ENCODE assay signal across 1 cellular context in genomic region chr11:77066229-77067023, GRCh38.
TF ChIP-seq lines count a peak whose summit lies in the region.

CAPN5 (plus strand) TSS chr11:77066971; CDS start chr11:77084887, 17,916 bp downstream.

TF ChIP-seq in K562, 482 proteins besides CTCF, POLR2A, EP300 and RAD21 (continued from another document and continues in another):
- TF ChIP-seq, protein P1, sequence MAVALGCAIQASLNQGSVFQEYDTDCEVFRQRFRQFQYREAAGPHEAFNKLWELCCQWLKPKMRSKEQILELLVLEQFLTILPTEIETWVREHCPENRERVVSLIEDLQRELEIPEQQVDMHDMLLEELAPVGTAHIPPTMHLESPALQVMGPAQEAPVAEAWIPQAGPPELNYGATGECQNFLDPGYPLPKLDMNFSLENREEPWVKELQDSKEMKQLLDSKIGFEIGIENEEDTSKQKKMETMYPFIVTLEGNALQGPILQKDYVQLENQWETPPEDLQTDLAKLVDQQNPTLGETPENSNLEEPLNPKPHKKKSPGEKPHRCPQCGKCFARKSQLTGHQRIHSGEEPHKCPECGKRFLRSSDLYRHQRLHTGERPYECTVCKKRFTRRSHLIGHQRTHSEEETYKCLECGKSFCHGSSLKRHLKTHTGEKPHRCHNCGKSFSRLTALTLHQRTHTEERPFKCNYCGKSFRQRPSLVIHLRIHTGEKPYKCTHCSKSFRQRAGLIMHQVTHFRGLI (CRISPR knock-in tag; IDR thresholded peaks at IDR 0.05) = no peak
- no peak for TF ChIP-seq FOS (IDR thresholded peaks at IDR 0.05; ENCODE audit: extremely low read depth, insufficient read length)
- peak; percentile 69; the same call in 1 of the 2 replicates for TF ChIP-seq ATF7 (IDR thresholded peaks at IDR 0.05)
- peak; percentile 68; the same call in 1 of the 2 replicates for TF ChIP-seq PHF8 (IDR thresholded peaks at IDR 0.05; ENCODE audit: borderline replicate concordance, low read length)
- TF ChIP-seq, protein P2, sequence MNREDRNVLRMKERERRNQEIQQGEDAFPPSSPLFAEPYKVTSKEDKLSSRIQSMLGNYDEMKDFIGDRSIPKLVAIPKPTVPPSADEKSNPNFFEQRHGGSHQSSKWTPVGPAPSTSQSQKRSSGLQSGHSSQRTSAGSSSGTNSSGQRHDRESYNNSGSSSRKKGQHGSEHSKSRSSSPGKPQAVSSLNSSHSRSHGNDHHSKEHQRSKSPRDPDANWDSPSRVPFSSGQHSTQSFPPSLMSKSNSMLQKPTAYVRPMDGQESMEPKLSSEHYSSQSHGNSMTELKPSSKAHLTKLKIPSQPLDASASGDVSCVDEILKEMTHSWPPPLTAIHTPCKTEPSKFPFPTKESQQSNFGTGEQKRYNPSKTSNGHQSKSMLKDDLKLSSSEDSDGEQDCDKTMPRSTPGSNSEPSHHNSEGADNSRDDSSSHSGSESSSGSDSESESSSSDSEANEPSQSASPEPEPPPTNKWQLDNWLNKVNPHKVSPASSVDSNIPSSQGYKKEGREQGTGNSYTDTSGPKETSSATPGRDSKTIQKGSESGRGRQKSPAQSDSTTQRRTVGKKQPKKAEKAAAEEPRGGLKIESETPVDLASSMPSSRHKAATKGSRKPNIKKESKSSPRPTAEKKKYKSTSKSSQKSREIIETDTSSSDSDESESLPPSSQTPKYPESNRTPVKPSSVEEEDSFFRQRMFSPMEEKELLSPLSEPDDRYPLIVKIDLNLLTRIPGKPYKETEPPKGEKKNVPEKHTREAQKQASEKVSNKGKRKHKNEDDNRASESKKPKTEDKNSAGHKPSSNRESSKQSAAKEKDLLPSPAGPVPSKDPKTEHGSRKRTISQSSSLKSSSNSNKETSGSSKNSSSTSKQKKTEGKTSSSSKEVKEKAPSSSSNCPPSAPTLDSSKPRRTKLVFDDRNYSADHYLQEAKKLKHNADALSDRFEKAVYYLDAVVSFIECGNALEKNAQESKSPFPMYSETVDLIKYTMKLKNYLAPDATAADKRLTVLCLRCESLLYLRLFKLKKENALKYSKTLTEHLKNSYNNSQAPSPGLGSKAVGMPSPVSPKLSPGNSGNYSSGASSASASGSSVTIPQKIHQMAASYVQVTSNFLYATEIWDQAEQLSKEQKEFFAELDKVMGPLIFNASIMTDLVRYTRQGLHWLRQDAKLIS (CRISPR knock-in tag; IDR thresholded peaks at IDR 0.05) = no peak
- TF ChIP-seq ZBTB11 (CRISPR knock-in tag; IDR thresholded peaks at IDR 0.05) = 0 out of 6 replicates have a peak, but pooled peaks of 1 of the 3 experiments have one; percentile 4
- TF ChIP-seq RREB1 (CRISPR knock-in tag; IDR thresholded peaks at IDR 0.05) = 0 out of 2 replicates have a peak, but pooled peaks have one; percentile 13
- no peak for TF ChIP-seq RBM15 (IDR thresholded peaks at IDR 0.05; ENCODE audit: insufficient read depth, low read length)
- no peak for TF ChIP-seq ZNF551 (CRISPR knock-in tag; IDR thresholded peaks at IDR 0.05)
- no peak for TF ChIP-seq FOXJ3 (CRISPR knock-in tag; IDR thresholded peaks at IDR 0.05)
- no peak for TF ChIP-seq SP2 (IDR thresholded peaks at IDR 0.05; ENCODE audit: extremely low read depth, low read depth, low read length, poor library complexity, severe bottlenecking)
- no peak for TF ChIP-seq SLC30A9 (CRISPR knock-in tag; IDR thresholded peaks at IDR 0.05)
- no peak for TF ChIP-seq U2AF2 (optimal IDR thresholded peaks at IDR 0.05; ENCODE audit: low read depth, low read length)
- no peak for TF ChIP-seq SIX5 (IDR thresholded peaks at IDR 0.05; ENCODE audit: borderline replicate concordance in 1 of 2, insufficient read depth in 1 of 2, low read depth in 1 of 2, low read length in 2 of 2)
- TF ChIP-seq SMARCA5 (IDR thresholded peaks at IDR 0.05) = no peak
- TF ChIP-seq NFATC3 (IDR thresholded peaks at IDR 0.05) = no peak
- TF ChIP-seq NR1H2 (CRISPR knock-in tag; IDR thresholded peaks at IDR 0.05) = no peak
- no peak for TF ChIP-seq ZNF398 (CRISPR knock-in tag; IDR thresholded peaks at IDR 0.05)
- TF ChIP-seq, protein P3, sequence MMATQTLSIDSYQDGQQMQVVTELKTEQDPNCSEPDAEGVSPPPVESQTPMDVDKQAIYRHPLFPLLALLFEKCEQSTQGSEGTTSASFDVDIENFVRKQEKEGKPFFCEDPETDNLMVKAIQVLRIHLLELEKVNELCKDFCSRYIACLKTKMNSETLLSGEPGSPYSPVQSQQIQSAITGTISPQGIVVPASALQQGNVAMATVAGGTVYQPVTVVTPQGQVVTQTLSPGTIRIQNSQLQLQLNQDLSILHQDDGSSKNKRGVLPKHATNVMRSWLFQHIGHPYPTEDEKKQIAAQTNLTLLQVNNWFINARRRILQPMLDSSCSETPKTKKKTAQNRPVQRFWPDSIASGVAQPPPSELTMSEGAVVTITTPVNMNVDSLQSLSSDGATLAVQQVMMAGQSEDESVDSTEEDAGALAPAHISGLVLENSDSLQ (IDR thresholded peaks at IDR 0.05) = no peak
- TF ChIP-seq, protein P4, sequence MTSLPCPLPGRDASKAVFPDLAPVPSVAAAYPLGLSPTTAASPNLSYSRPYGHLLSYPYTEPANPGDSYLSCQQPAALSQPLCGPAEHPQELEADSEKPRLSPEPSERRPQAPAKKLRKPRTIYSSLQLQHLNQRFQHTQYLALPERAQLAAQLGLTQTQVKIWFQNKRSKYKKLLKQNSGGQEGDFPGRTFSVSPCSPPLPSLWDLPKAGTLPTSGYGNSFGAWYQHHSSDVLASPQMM (CRISPR knock-in tag; IDR thresholded peaks at IDR 0.05) = no peak
- peak; percentile 26 for TF ChIP-seq FUS (optimal IDR thresholded peaks at IDR 0.05; ENCODE audit: low read depth, low read length)
- no peak for TF ChIP-seq BHLHE40 (IDR thresholded peaks at IDR 0.05; ENCODE audit: low read length)
- peak; percentile 36; the same call in 1 of the 2 replicates for TF ChIP-seq GABPB1 (CRISPR knock-in tag; IDR thresholded peaks at IDR 0.05)
- TF ChIP-seq FOXA3 (CRISPR knock-in tag; conservative IDR thresholded peaks at IDR 0.05 in 1 of 2, IDR thresholded peaks at IDR 0.05 in 1 of 2) = no peak
- TF ChIP-seq L3MBTL2 (IDR thresholded peaks at IDR 0.05) = peak; percentile 34; the same call in 1 of the 2 replicates
- TF ChIP-seq, protein P5, sequence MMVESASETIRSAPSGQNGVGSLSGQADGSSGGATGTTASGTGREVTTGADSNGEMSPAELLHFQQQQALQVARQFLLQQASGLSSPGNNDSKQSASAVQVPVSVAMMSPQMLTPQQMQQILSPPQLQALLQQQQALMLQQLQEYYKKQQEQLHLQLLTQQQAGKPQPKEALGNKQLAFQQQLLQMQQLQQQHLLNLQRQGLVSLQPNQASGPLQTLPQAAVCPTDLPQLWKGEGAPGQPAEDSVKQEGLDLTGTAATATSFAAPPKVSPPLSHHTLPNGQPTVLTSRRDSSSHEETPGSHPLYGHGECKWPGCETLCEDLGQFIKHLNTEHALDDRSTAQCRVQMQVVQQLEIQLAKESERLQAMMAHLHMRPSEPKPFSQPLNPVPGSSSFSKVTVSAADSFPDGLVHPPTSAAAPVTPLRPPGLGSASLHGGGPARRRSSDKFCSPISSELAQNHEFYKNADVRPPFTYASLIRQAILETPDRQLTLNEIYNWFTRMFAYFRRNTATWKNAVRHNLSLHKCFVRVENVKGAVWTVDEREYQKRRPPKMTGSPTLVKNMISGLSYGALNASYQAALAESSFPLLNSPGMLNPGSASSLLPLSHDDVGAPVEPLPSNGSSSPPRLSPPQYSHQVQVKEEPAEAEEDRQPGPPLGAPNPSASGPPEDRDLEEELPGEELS (CRISPR knock-in tag; IDR thresholded peaks at IDR 0.05; ENCODE audit: borderline replicate concordance) = no peak
- TF ChIP-seq ZNF174 (CRISPR knock-in tag; IDR thresholded peaks at IDR 0.05) = no peak
- TF ChIP-seq TFE3 (CRISPR knock-in tag; IDR thresholded peaks at IDR 0.05) = no peak
